1 cellular context compared by ENCODE assay signal in the genomic region with DNA sequence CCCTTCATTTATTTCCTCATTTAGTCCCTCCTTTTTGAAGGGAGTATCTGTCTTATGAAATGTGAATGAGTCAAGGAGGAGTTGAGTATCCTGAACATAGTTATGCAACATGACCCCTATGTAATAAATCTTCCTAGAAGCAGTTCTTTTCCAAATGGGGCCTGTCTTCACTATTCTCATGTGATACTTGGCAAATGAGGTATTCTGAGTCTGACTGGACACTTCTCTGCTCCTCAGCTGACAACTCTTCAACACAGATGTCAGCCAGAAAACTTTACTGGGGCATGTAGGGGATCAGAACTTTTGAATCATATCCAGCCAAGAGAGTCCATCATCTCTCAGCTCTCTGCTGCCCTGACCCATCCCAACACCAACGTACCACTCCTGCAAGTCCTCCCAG.
TF ChIP-seq lines count a peak whose summit lies in the region.

No MANE protein-coding gene starts in this region.

TF ChIP-seq in HepG2, 621 proteins besides CTCF, POLR2A, EP300 and RAD21 (continued from another document):
- TF ChIP-seq ZHX2 (IDR thresholded peaks at IDR 0.05; ENCODE audit: low read depth) (no peak), ZHX2 (CRISPR knock-in tag; IDR thresholded peaks at IDR 0.05; ENCODE audit: borderline replicate concordance) (no peak), SIX1 (CRISPR knock-in tag; IDR thresholded peaks at IDR 0.05; ENCODE audit: borderline replicate concordance) (no peak), HOXD1 (CRISPR knock-in tag; IDR thresholded peaks at IDR 0.05) (no peak), SSRP1 (CRISPR knock-in tag; IDR thresholded peaks at IDR 0.05) (no peak)
